In genomic region chr9:129006328-129007034, GRCh38 we compare ENCODE assay signal across 8 cellular contexts. TPM values are rescaled to one million over a fixed set of nuclear protein-coding genes. Genes with fewer than 3 reads are reported as not detected.
DNase-seq lines count a peak whose midpoint lies in the region; ATAC-seq and TF ChIP-seq lines count a peak whose summit lies in the region.

No MANE protein-coding gene starts in this region.

- H3K27ac ChIP-seq in DND-41 (ENCODE audit: low read length) (no peak overlapping the region), KMS-11 (no peak overlapping the region; the same call in 1 of the 2 replicates), heart right ventricle (peak overlapping the region in 8 of 10 donors; percentile 18 to 69 (median 47)), psoas muscle (peak overlapping the region; percentile 71)

- DNase-seq in DND-41 = peak; percentile 59
- DNase-seq in SHP77 (lab: John Stamatoyannopoulos, UW) = peak; percentile 57 to 72
- peak; percentile 68 for DNase-seq in amniotic epithelial cell (ENCODE audit: low read depth)
- peak; percentile 63 to 75 for DNase-seq in heart right ventricle
- peak; percentile 60 to 85 for DNase-seq in psoas muscle

- no peaks in the 10 kb centered on the region for H3K79me2 ChIP-seq in DND-41 (ENCODE audit: insufficient read depth, low read length)
- H3K79me2 ChIP-seq in KMS-11 (ENCODE audit: insufficient read depth, low read depth) = no peaks in the 10 kb centered on the region

- H3K4me2 ChIP-seq in DND-41 (ENCODE audit: insufficient read depth, low read length) (no peak overlapping the region), KMS-11 (no peak overlapping the region)

- intact Hi-C loops in heart right ventricle (cut with DNase I) = loop anchor here in 1 of 10 donors (1.0 kb wide), 1 partner anchor 22 kb away; the partner anchor contains the start of gene SH3GLB2
- intact Hi-C loops in psoas muscle (cut with DNase I) = no loop called here

- TF ChIP-seq CTCF in DND-41 (IDR thresholded peaks at IDR 0.05; ENCODE audit: borderline replicate concordance, extremely low read depth, low read length, poor library complexity, severe bottlenecking) (peak; percentile 79), KMS-11 (conservative IDR thresholded peaks at IDR 0.05; ENCODE audit: low read depth, low read length) (peak; percentile 82), heart right ventricle (IDR thresholded peaks at IDR 0.05) (peak; percentile 59 to 94 (median 86)), psoas muscle (IDR thresholded peaks at IDR 0.05) (peak; percentile 77)

- H3K9me3 ChIP-seq in DND-41 (ENCODE audit: insufficient read depth, low read length, severe bottlenecking) (no peaks in the 10 kb centered on the region), heart right ventricle (no peaks in the 10 kb centered on the region), psoas muscle (no peaks in the 10 kb centered on the region)

- H4K20me1 ChIP-seq in DND-41 (ENCODE audit: insufficient read depth, low read length) (peaks cover 7% of the 10 kb centered on the region), KMS-11 (ENCODE audit: insufficient read depth) (no peaks in the 10 kb centered on the region)

- peak; percentile 79 for ATAC-seq in DND-41 (ENCODE audit: insufficient read depth, low read depth)
- ATAC-seq in heart right ventricle = peak; percentile 81 to 91 (median 84)
- peak; percentile 86 to 93 (median 87) for ATAC-seq in psoas muscle
- ATAC-seq in HG03565 (IDR thresholded peaks at IDR 0.05; ENCODE audit: unreplicated experiment) = no peak
- ATAC-seq in HG02981 (IDR thresholded peaks at IDR 0.05; ENCODE audit: unreplicated experiment) = no peak

- H3K4me3 ChIP-seq in DND-41 (ENCODE audit: low read depth in 1 of 2, low read length in 2 of 2) (no peak overlapping the region), KMS-11 (IDR thresholded peaks at IDR 0.05; ENCODE audit: insufficient read depth, low read depth, low read length) (no peak overlapping the region), heart right ventricle (no peak overlapping the region), psoas muscle (no peak overlapping the region)

- WGBS in heart right ventricle, 2 donors = 52 to 55% methylated on average over 21 of the region's 21 CpGs
- WGBS in psoas muscle, 3 donors = 49 to 55% (median 51%) methylated on average over 21 of the region's 21 CpGs

- H3K27me3 ChIP-seq in DND-41 (ENCODE audit: insufficient read depth, low read length, poor library complexity) (no peaks in the 10 kb centered on the region), KMS-11 (ENCODE audit: insufficient read depth, low read depth) (no peaks in the 10 kb centered on the region), heart right ventricle (no peaks in the 10 kb centered on the region), psoas muscle (ENCODE audit: insufficient read depth in 3 of 3, low read length in 2 of 3) (no peaks in the 10 kb centered on the region)

- peaks cover 86% of the 10 kb centered on the region for H3K36me3 ChIP-seq in DND-41 (ENCODE audit: insufficient read depth, low read length)
- no peaks in the 10 kb centered on the region for H3K36me3 ChIP-seq in KMS-11 (ENCODE audit: insufficient read depth)
- peaks cover 3 to 99% (median 48%) of the 10 kb centered on the region in 9 donors for H3K36me3 ChIP-seq in heart right ventricle
- H3K36me3 ChIP-seq in psoas muscle (ENCODE audit: insufficient read depth in 1 of 2, low read depth in 1 of 2) = peaks cover 6 to 90% of the 10 kb centered on the region in 2 donors

- no peaks in the 10 kb centered on the region for H3K4me1 ChIP-seq in DND-41 (ENCODE audit: insufficient read depth, low read length)
- H3K4me1 ChIP-seq in KMS-11 (ENCODE audit: low read depth, poor library complexity, severe bottlenecking) = peaks cover 11% of the 10 kb centered on the region
- peaks cover 0 to 25% (median 15%) of the 10 kb centered on the region in 9 donors for H3K4me1 ChIP-seq in heart right ventricle
- H3K4me1 ChIP-seq in psoas muscle = peaks cover 15% of the 10 kb centered on the region

- H2AFZ ChIP-seq in DND-41 (ENCODE audit: low read depth, low read length) = no peak overlapping the region
- no peak overlapping the region for H2AFZ ChIP-seq in KMS-11 (ENCODE audit: low read depth)

- no peak overlapping the region for H3K9ac ChIP-seq in DND-41 (ENCODE audit: low read depth, low read length)
- H3K9ac ChIP-seq in KMS-11 = no peak overlapping the region

RNA-seq across cellular contexts. Expression of gene SH3GLB2, which starts 21.6 kb away (rescaled TPM):
- 10 to 100 TPM; 25.2 to 40.5 (median 31.5) TPM for total RNA-seq in heart right ventricle
- polyA plus RNA-seq in heart right ventricle = 10 to 100 TPM; 34.1 to 51.3 TPM
- total RNA-seq in psoas muscle = 10 to 100 TPM; 33.8 to 56.8 (median 45.1) TPM
- 10 to 100 TPM; 22.2 to 33.5 (median 28.0) TPM for polyA plus RNA-seq in psoas muscle

RNA-seq across cellular contexts. Expression of gene MIGA2, which starts 29.9 kb away (rescaled TPM):
- 10 to 100 TPM; 30.4 to 46.0 (median 34.5) TPM for total RNA-seq in heart right ventricle
- polyA plus RNA-seq in heart right ventricle = 10 to 100 TPM; 39.6 to 44.4 TPM
- 10 to 100 TPM in 3 of 4 donors, 1 to 10 TPM in 1; 8.4 to 17.8 (median 14.8) TPM for total RNA-seq in psoas muscle
- polyA plus RNA-seq in psoas muscle = 10 to 100 TPM; 12.7 to 18.1 (median 13.7) TPM

RNA-seq across cellular contexts. Expression of gene NUP188, which starts 59.0 kb away (rescaled TPM):
- 10 to 100 TPM; 16.1 to 27.3 (median 20.6) TPM for total RNA-seq in heart right ventricle
- polyA plus RNA-seq in heart right ventricle = 10 to 100 TPM; 12.7 to 20.6 TPM
- total RNA-seq in psoas muscle = 10 to 100 TPM; 17.2 to 25.9 (median 25.4) TPM
- 10 to 100 TPM in 2 of 3 donors, 1 to 10 TPM in 1; 9.8 to 28.1 (median 18.6) TPM for polyA plus RNA-seq in psoas muscle

RNA-seq across cellular contexts. Expression of gene DOLK, which starts 59.1 kb away (rescaled TPM):
- total RNA-seq in heart right ventricle (10 to 100 TPM in 3 of 10 donors, 1 to 10 TPM in 7; 6.0 to 12.0 (median 8.8) TPM), psoas muscle (1 to 10 TPM; 4.5 to 9.0 (median 6.5) TPM)
- polyA plus RNA-seq in heart right ventricle (10 to 100 TPM in 1 of 2 donors, 1 to 10 TPM in 1; 5.0 to 14.2 TPM), psoas muscle (10 to 100 TPM in 2 of 3 donors, 1 to 10 TPM in 1; 6.2 to 14.0 (median 12.2) TPM)

Comparison
In these comparisons a context has a peak if more than half of its experiments do, and no peak if none do; other contexts are left out.
1. ATAC-seq: peak in DND-41 (single experiment), heart right ventricle (8 of 8) and psoas muscle (4 of 4); none in HG03565 (single experiment) and HG02981 (single experiment).
2. H3K27ac ChIP-seq: peak in heart right ventricle (8 of 10) and psoas muscle (single experiment); none in DND-41 (single experiment) and KMS-11 (single experiment).
3. Peak in every context shown above with its lines, with median percentiles within 50 percentile points of each other: DNase-seq and CTCF ChIP-seq.